ENCODE assay signal across 14 cellular contexts in genomic region chr4:112649055-112649408, GRCh38.
"Had no signal": no experiment of that assay in that cellular context is flagged by ENCODE, and none has a peak within 500 bp of the region (broad histone marks: within the 10 kb centered on the region; RNA-seq: fewer than 3 reads in every experiment).

No MANE protein-coding gene starts in this region.

- H3K9me3 ChIP-seq: thoracic aorta, upper lobe of left lung had no signal

- ATAC-seq: activated CD8-positive, alpha-beta T cell treated with anti-CD3 and anti-CD28 coated beads for 36 hours; left lobe of liver; stimulated activated naive B cell treated with anti-CD40 and anti-IgM and Interleukin-4, amounts not matched to agents 10 μg/mL and 1 μg/mL and 100 μg/mL, for 72 hours had no signal

- H3K4me3 ChIP-seq: thoracic aorta, upper lobe of left lung had no signal

- DNase-seq: activated CD4-positive, alpha-beta T cell treated with anti-CD3 and anti-CD28 coated beads, Interleukin-2, amount 10 ng/mL, durations not matched to agents 24 days and 14 days; activated CD8-positive, alpha-beta T cell treated with anti-CD3 and anti-CD28 coated beads for 36 hours; activated naive CD4-positive, alpha-beta T cell treated with Interleukin-2 at 50 U/mL for 16 hours; activated naive CD8-positive, alpha-beta T cell treated with anti-CD3 and anti-CD28 coated beads, Interleukin-2, amount 10 ng/mL, durations not matched to agents 7 days and 5 days; activated T-cell treated with anti-CD3 and anti-CD28 coated beads, Interleukin-2, amount 50 U/mL, for 1 hour; aorta; effector memory CD4-positive, alpha-beta T cell; kidney; stimulated activated naive B cell treated with anti-CD40 and anti-IgM and Interleukin-4, amounts not matched to agents 10 μg/mL and 1 μg/mL and 100 μg/mL, for 72 hours; T-helper 1 cell; T1000; upper lobe of left lung had no signal

- H3K4me1 ChIP-seq: upper lobe of left lung had no signal

- H3K27me3 ChIP-seq: upper lobe of left lung had no signal

- H3K27ac ChIP-seq: thoracic aorta, upper lobe of left lung had no signal
